Comparison of ENCODE assay signal across 8 cellular contexts in genomic region chr9:33524431-33524947, GRCh38. TPM values are rescaled to one million over a fixed set of nuclear protein-coding genes. Genes with fewer than 3 reads are reported as not detected.
A peak's percentile ranks its signal among the peaks of the same experiment; 100 is the strongest.
DNase-seq lines count a peak whose midpoint lies in the region; ATAC-seq and TF ChIP-seq lines count a peak whose summit lies in the region.

No MANE protein-coding gene starts in this region.

- H3K27me3 ChIP-seq in subcutaneous abdominal adipose tissue (ENCODE audit: control insufficient read depth in 5 of 5, insufficient read depth in 4 of 5, low read length in 5 of 5): peaks cover 5 to 19% (median 15%) of the 10 kb centered on the region in 5 donors

- peak overlapping the region; percentile 39 for H3K4me3 ChIP-seq in AG09309 (ENCODE audit: control insufficient read depth, low read depth, low read length)
- peak overlapping the region; percentile 79 for H3K4me3 ChIP-seq in iPS-18c (ENCODE audit: insufficient read depth, low read depth, low read length)
- H3K4me3 ChIP-seq in subcutaneous abdominal adipose tissue (ENCODE audit: low read depth in 1 of 5, low read length in 5 of 5): peak overlapping the region in 4 of 5 donors; percentile 39 to 52 (median 44)

- peaks cover 29% of the 10 kb centered on the region for H3K4me1 Mint-ChIP-seq in HFFc6 (ENCODE audit: low read depth)
- peaks cover 11% of the 10 kb centered on the region for H3K4me1 Mint-ChIP-seq in activated naive CD4-positive, alpha-beta T cell treated with anti-CD3 and anti-CD28 coated beads, Interleukin-2, amount 10 ng/mL, durations not matched to agents 7 days and 5 days

- peak overlapping the region; percentile 97 for H3K4me3 Mint-ChIP-seq in HFFc6
- peak overlapping the region; percentile 79 for H3K4me3 Mint-ChIP-seq in activated naive CD4-positive, alpha-beta T cell treated with anti-CD3 and anti-CD28 coated beads, Interleukin-2, amount 10 ng/mL, durations not matched to agents 7 days and 5 days

- no peak overlapping the region for H3K27ac ChIP-seq in subcutaneous abdominal adipose tissue (ENCODE audit: low read depth, low read length)

- no peak overlapping the region for H3K9ac ChIP-seq in subcutaneous abdominal adipose tissue (ENCODE audit: low read length in 5 of 5)

- H3K4me1 ChIP-seq in subcutaneous abdominal adipose tissue (ENCODE audit: control insufficient read depth in 5 of 5, insufficient read depth in 5 of 5, low read length in 5 of 5): peaks cover 0 to 16% (median 15%) of the 10 kb centered on the region in 5 donors

- CTCF ChIA-PET in activated naive CD4-positive, alpha-beta T cell treated with anti-CD3 and anti-CD28 coated beads, Interleukin-2, amount 10 ng/mL, durations not matched to agents 7 days and 5 days (lab: Charles Lee): interaction anchor here (0.8 to 1.3 kb wide), 3 partner anchors 14 to 77 kb away, joined by 3 to 4 read pairs (median 3); no protein-coding TSS in a partner anchor

- no peaks in the 10 kb centered on the region for H3K36me3 ChIP-seq in subcutaneous abdominal adipose tissue (ENCODE audit: control insufficient read depth in 5 of 5, insufficient read depth in 5 of 5, low read length in 5 of 5)

- H3K27ac Mint-ChIP-seq in HFFc6: peak overlapping the region; percentile 87
- H3K27ac Mint-ChIP-seq in activated naive CD4-positive, alpha-beta T cell treated with anti-CD3 and anti-CD28 coated beads, Interleukin-2, amount 10 ng/mL, durations not matched to agents 7 days and 5 days: no peak overlapping the region

- H3K9me3 ChIP-seq in iPS-18c (ENCODE audit: control insufficient read depth, insufficient read depth, low read length): peaks cover 3% of the 10 kb centered on the region
- no peaks in the 10 kb centered on the region for H3K9me3 ChIP-seq in subcutaneous abdominal adipose tissue (ENCODE audit: control insufficient read depth in 5 of 5, low read length in 5 of 5)

- H3K9me3 Mint-ChIP-seq in HFFc6: no peaks in the 10 kb centered on the region
- no peaks in the 10 kb centered on the region for H3K9me3 Mint-ChIP-seq in activated naive CD4-positive, alpha-beta T cell treated with anti-CD3 and anti-CD28 coated beads, Interleukin-2, amount 10 ng/mL, durations not matched to agents 7 days and 5 days

- DNase-seq in AG09309 (ENCODE audit: low read depth) (no peak), HFFc6 (no peak), H4 (ENCODE audit: low spot score) (no peak), GDM1 (lab: John Stamatoyannopoulos, UW) (no peak)
- peak; percentile 39 for DNase-seq in activated naive CD4-positive, alpha-beta T cell treated with anti-CD3 and anti-CD28 coated beads, Interleukin-2, amount 10 ng/mL, durations not matched to agents 7 days and 5 days

- TF ChIP-seq CTCF in AG09309 (IDR thresholded peaks at IDR 0.05; ENCODE audit: control insufficient read depth, insufficient read depth, low read depth, low read length, missing control alignments) (no peak), HFFc6 (IDR thresholded peaks at IDR 0.05) (no peak)

- no peaks in the 10 kb centered on the region for H3K36me3 Mint-ChIP-seq in HFFc6 (ENCODE audit: low read depth)
- H3K36me3 Mint-ChIP-seq in activated naive CD4-positive, alpha-beta T cell treated with anti-CD3 and anti-CD28 coated beads, Interleukin-2, amount 10 ng/mL, durations not matched to agents 7 days and 5 days: no peaks in the 10 kb centered on the region

- no peaks in the 10 kb centered on the region for H3K27me3 Mint-ChIP-seq in HFFc6 (ENCODE audit: insufficient read depth)
- peaks cover 67% of the 10 kb centered on the region for H3K27me3 Mint-ChIP-seq in activated naive CD4-positive, alpha-beta T cell treated with anti-CD3 and anti-CD28 coated beads, Interleukin-2, amount 10 ng/mL, durations not matched to agents 7 days and 5 days

- ATAC-seq in GM19395 (IDR thresholded peaks at IDR 0.05; ENCODE audit: unreplicated experiment): no peak

RNA-seq across cellular contexts. Expression of gene ANKRD18B, which starts 0.4 kb away (rescaled TPM):
- total RNA-seq in HFFc6 (2021; fragmentation: NEBNext Ultra II Directional; extraction: Animal tissue kit (Norgen Biotek cat#: 25700)): 1 to 10 TPM; 5.1 to 9.9 (median 8.0) TPM
- total RNA-seq in H4 (2014; rRNA removed; shearing (Covaris generic)): 0.75 TPM in 1 of 2 replicates, not detected in the other

RNA-seq across cellular contexts. Expression of gene NOL6, which starts 50.8 kb away (rescaled TPM):
- 10 to 100 TPM; 57.9 to 69.2 (median 62.2) TPM for total RNA-seq in HFFc6 (2021; fragmentation: NEBNext Ultra II Directional; extraction: Animal tissue kit (Norgen Biotek cat#: 25700))
- 23.4 and 30.1 TPM in 2 replicates for total RNA-seq in H4 (2014; rRNA removed; shearing (Covaris generic))
